Comparison of ENCODE assay signal across 32 cellular contexts in genomic region chr12:82574191-82574590, GRCh38.
"Had no signal": no experiment of that assay in that cellular context is flagged by ENCODE, and none has a peak within 500 bp of the region (broad histone marks: within the 10 kb centered on the region; RNA-seq: fewer than 3 reads in every experiment).

No MANE protein-coding gene starts in this region.

- H3K27me3 Mint-ChIP-seq: progenitor cell of endocrine pancreas; stimulated activated memory B cell treated with anti-CD40 and anti-IgM and Interleukin-4, amounts not matched to agents 10 μg/mL and 1 μg/mL and 100 μg/mL, for 72 hours; stimulated activated naive CD8-positive, alpha-beta T cell treated with anti-CD3 and anti-CD28 coated beads, Interleukin-15, amount 100 ng/mL, for 72 hours; type B pancreatic cell had no signal

- H3K27ac Mint-ChIP-seq: natural killer cell; nephron; neural progenitor cell; progenitor cell of endocrine pancreas; stimulated activated memory B cell treated with anti-CD40 and anti-IgM and Interleukin-4, amounts not matched to agents 10 μg/mL and 1 μg/mL and 100 μg/mL, for 72 hours; stimulated activated naive CD8-positive, alpha-beta T cell treated with anti-CD3 and anti-CD28 coated beads, Interleukin-15, amount 100 ng/mL, for 72 hours; type B pancreatic cell had no signal

- H3K9me3 ChIP-seq: ovary, psoas muscle, right lobe of liver, sigmoid colon, spleen, suprapubic skin, testis, tibial artery, transverse colon, upper lobe of right lung, uterus had no signal

- H3K4me3 Mint-ChIP-seq: natural killer cell; nephron; neural progenitor cell; stimulated activated memory B cell treated with anti-CD40 and anti-IgM and Interleukin-4, amounts not matched to agents 10 μg/mL and 1 μg/mL and 100 μg/mL, for 72 hours; stimulated activated naive CD8-positive, alpha-beta T cell treated with anti-CD3 and anti-CD28 coated beads, Interleukin-15, amount 100 ng/mL, for 72 hours; type B pancreatic cell had no signal

- DNase-seq: natural killer cell; occipital lobe; ovary; posterior cingulate gyrus; psoas muscle; right cardiac atrium; right lobe of liver; sigmoid colon; spleen; stimulated activated CD4-positive, alpha-beta T cell treated with anti-CD3 and anti-CD28 coated beads, Interleukin-12 subunit alpha, Interleukin-12 subunit beta, amount 100 ng/mL, for 4 hours; stimulated activated CD4-positive, alpha-beta T cell treated with anti-CD3 and anti-CD28 coated beads, Interleukin-1b, Interleukin-23, amount 100 ng/mL, for 48 hours; stimulated activated CD4-positive, alpha-beta T cell treated with anti-CD3 and anti-CD28 coated beads, Interleukin-4, amount 100 ng/mL, for 1 hour; stimulated activated CD4-positive, alpha-beta T cell treated with anti-CD3 and anti-CD28 coated beads, Interleukin-4, amount 100 ng/mL, for 4 hours; stimulated activated CD8-positive, alpha-beta memory T cell treated with anti-CD3 and anti-CD28 coated beads, Interleukin-4, amount 100 ng/mL, for 48 hours; stimulated activated naive CD4-positive, alpha-beta T cell; stimulated activated naive CD8-positive, alpha-beta T cell treated with anti-CD3 and anti-CD28 coated beads, Interleukin-15, amount 100 ng/mL, for 72 hours; stimulated activated naive CD8-positive, alpha-beta T cell treated with anti-CD3 and anti-CD28 coated beads, Interleukin-15, Interleukin-2, amounts not matched to agents 100 U/mL and 50 U/mL, for 24 hours; substantia nigra; testis; tibial artery; transverse colon; upper lobe of right lung; uterus had no signal

- H3K4me1 Mint-ChIP-seq: natural killer cell; nephron; neural progenitor cell; stimulated activated memory B cell treated with anti-CD40 and anti-IgM and Interleukin-4, amounts not matched to agents 10 μg/mL and 1 μg/mL and 100 μg/mL, for 72 hours; stimulated activated naive CD8-positive, alpha-beta T cell treated with anti-CD3 and anti-CD28 coated beads, Interleukin-15, amount 100 ng/mL, for 72 hours had no signal

- H3K4me2 ChIP-seq: neural progenitor cell, smooth muscle cell had no signal

- H3K79me2 ChIP-seq: parathyroid adenoma had no signal

- H3K9ac ChIP-seq: neural progenitor cell, parathyroid adenoma had no signal

- H2AFZ ChIP-seq: neural progenitor cell, parathyroid adenoma had no signal

- H3K27ac ChIP-seq: neural progenitor cell, ovary, parathyroid adenoma, psoas muscle, right lobe of liver, sigmoid colon, skin epidermis, spleen, suprapubic skin, testis, tibial artery, transverse colon, upper lobe of right lung, uterus had no signal

- H3K9me3 Mint-ChIP-seq: nephron; neural progenitor cell; stimulated activated memory B cell treated with anti-CD40 and anti-IgM and Interleukin-4, amounts not matched to agents 10 μg/mL and 1 μg/mL and 100 μg/mL, for 72 hours; type B pancreatic cell had no signal

- ATAC-seq: natural killer cell; psoas muscle; right cardiac atrium; stimulated activated memory B cell treated with anti-CD40 and anti-IgM and Interleukin-4, amounts not matched to agents 10 μg/mL and 1 μg/mL and 100 μg/mL, for 72 hours; stimulated activated naive CD8-positive, alpha-beta T cell treated with anti-CD3 and anti-CD28 coated beads, Interleukin-15, amount 100 ng/mL, for 72 hours; stimulated activated naive CD8-positive, alpha-beta T cell treated with anti-CD3 and anti-CD28 coated beads, Interleukin-15, Interleukin-2, amounts not matched to agents 100 U/mL and 50 U/mL, for 24 hours; upper lobe of right lung had no signal

- H3K36me3 ChIP-seq: neural progenitor cell, ovary, right lobe of liver, sigmoid colon, spleen, suprapubic skin, tibial artery, transverse colon, upper lobe of right lung, uterus had no signal

- H3K36me3 Mint-ChIP-seq: natural killer cell; neural progenitor cell; stimulated activated memory B cell treated with anti-CD40 and anti-IgM and Interleukin-4, amounts not matched to agents 10 μg/mL and 1 μg/mL and 100 μg/mL, for 72 hours; type B pancreatic cell had no signal

- H3K4me1 ChIP-seq: neural progenitor cell, parathyroid adenoma, psoas muscle, sigmoid colon, spleen, suprapubic skin, testis, tibial artery, transverse colon, upper lobe of right lung, uterus had no signal

- H3K4me3 ChIP-seq: neural progenitor cell, ovary, psoas muscle, right lobe of liver, sigmoid colon, skin epidermis, smooth muscle cell, spleen, suprapubic skin, testis, tibial artery, transverse colon, upper lobe of right lung, uterus had no signal

- H3K27me3 ChIP-seq: neural progenitor cell, ovary, right lobe of liver, sigmoid colon, spleen, suprapubic skin, testis, tibial artery, transverse colon, upper lobe of right lung, uterus had no signal
